In the genomic region with DNA sequence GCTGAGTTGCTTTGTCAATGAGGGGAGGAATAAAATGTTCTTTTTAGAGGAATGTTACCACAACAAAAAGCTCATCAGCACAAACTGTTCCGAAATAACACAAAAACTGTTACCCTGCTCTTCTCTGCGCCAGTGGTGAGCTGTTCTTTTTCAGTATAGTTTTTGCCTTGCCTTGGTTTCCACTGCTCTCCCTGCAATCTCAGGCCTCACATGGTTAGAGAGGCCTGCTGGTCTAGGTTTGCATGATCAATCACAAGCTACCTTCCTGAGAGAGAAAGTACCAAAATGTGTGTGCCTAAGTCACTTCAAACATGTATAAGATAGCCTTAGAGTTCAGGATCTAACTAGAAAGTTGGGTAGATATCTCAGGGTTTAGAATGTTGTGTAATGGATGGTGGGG, we compare ENCODE assay signal across 20 cellular contexts.
DNase-seq lines count a peak whose midpoint lies in the region; ATAC-seq and TF ChIP-seq lines count a peak whose summit lies in the region.
"Had no signal": no experiment of that assay in that cellular context is flagged by ENCODE, and none has a peak within 500 bp of the region (broad histone marks: within the 10 kb centered on the region; RNA-seq: fewer than 3 reads in every experiment).

No MANE protein-coding gene starts in this region.

- H3K27ac ChIP-seq in esophagus squamous epithelium: peak overlapping the region; percentile 5 to 80 (median 68)
- peak overlapping the region; percentile 53 for H3K27ac ChIP-seq in suprapubic skin
- H3K27ac ChIP-seq: heart right ventricle, vagina had no signal

- TF ChIP-seq POLR2A in esophagus squamous epithelium (IDR thresholded peaks at IDR 0.05): no peak
- TF ChIP-seq POLR2A in suprapubic skin (IDR thresholded peaks at IDR 0.05): no peak

- no peak for TF ChIP-seq EP300 in suprapubic skin (IDR thresholded peaks at IDR 0.05)

- TF ChIP-seq CTCF in esophagus squamous epithelium (IDR thresholded peaks at IDR 0.05) (no peak), suprapubic skin (IDR thresholded peaks at IDR 0.05) (no peak)

- H3K9me3 ChIP-seq in esophagus squamous epithelium (no peaks in the 10 kb centered on the region), suprapubic skin (no peaks in the 10 kb centered on the region)
- H3K9me3 ChIP-seq: Caco-2, heart right ventricle, MG63, vagina had no signal

- WGBS in esophagus squamous epithelium, 2 donors: 82 to 92% methylated on average over 2 of the region's 2 CpGs
- 96% methylated on average over 2 of the region's 2 CpGs for WGBS in suprapubic skin

- peaks cover 0 to 21% (median 0%) of the 10 kb centered on the region in 3 donors for H3K36me3 ChIP-seq in esophagus squamous epithelium
- peaks cover 3% of the 10 kb centered on the region for H3K36me3 ChIP-seq in suprapubic skin
- H3K36me3 ChIP-seq: MG63 had no signal

- CTCF ChIA-PET in activated naive CD4-positive, alpha-beta T cell treated with anti-CD3 and anti-CD28 coated beads for 36 hours (lab: Charles Lee): interaction anchor here (0.7 to 5.6 kb wide), 7 partner anchors 9 to 127 kb away, joined by 3 to 26 read pairs (median 3); partner anchors contain the start of gene STIM1

- peaks cover 24% of the 10 kb centered on the region for H3K36me3 Mint-ChIP-seq in activated naive CD4-positive, alpha-beta T cell treated with anti-CD3 and anti-CD28 coated beads for 36 hours (ENCODE audit: low read depth)
- H3K36me3 Mint-ChIP-seq in T-helper 2 cell treated with Interferon-gamma antibody and Interleukin-4, amounts not matched to agents 5 μg/mL and 100 μg/mL, for 36 hours (ENCODE audit: low read depth): peaks cover 31% of the 10 kb centered on the region

- H3K4me3 Mint-ChIP-seq in activated naive CD4-positive, alpha-beta T cell treated with anti-CD3 and anti-CD28 coated beads for 36 hours: peak overlapping the region; percentile 28
- peak overlapping the region; percentile 64 for H3K4me3 Mint-ChIP-seq in T-helper 2 cell treated with Interferon-gamma antibody and Interleukin-4, amounts not matched to agents 5 μg/mL and 100 μg/mL, for 36 hours
- H3K4me3 Mint-ChIP-seq: endodermal cell, nephron progenitor cell had no signal

- H3K4me1 ChIP-seq in esophagus squamous epithelium (peaks cover 10 to 81% (median 35%) of the 10 kb centered on the region in 3 donors), suprapubic skin (peaks cover 50% of the 10 kb centered on the region)

- H3K27ac Mint-ChIP-seq in activated naive CD4-positive, alpha-beta T cell treated with anti-CD3 and anti-CD28 coated beads for 36 hours: peak overlapping the region; percentile 88
- H3K27ac Mint-ChIP-seq in T-helper 2 cell treated with Interferon-gamma antibody and Interleukin-4, amounts not matched to agents 5 μg/mL and 100 μg/mL, for 36 hours: peak overlapping the region; percentile 81
- H3K27ac Mint-ChIP-seq: endodermal cell, nephron progenitor cell, progenitor cell of endocrine pancreas had no signal

- H3K27me3 Mint-ChIP-seq in activated naive CD4-positive, alpha-beta T cell treated with anti-CD3 and anti-CD28 coated beads for 36 hours (ENCODE audit: low read depth): no peaks in the 10 kb centered on the region
- no peaks in the 10 kb centered on the region for H3K27me3 Mint-ChIP-seq in T-helper 2 cell treated with Interferon-gamma antibody and Interleukin-4, amounts not matched to agents 5 μg/mL and 100 μg/mL, for 36 hours (ENCODE audit: low read depth)
- H3K27me3 Mint-ChIP-seq: progenitor cell of endocrine pancreas had no signal

- peak; percentile 58 for DNase-seq in activated naive CD4-positive, alpha-beta T cell treated with anti-CD3 and anti-CD28 coated beads for 36 hours
- DNase-seq in activated naive CD4-positive, alpha-beta T cell treated with Interleukin-2 at 50 U/mL for 16 hours: no peak
- DNase-seq in T-helper 2 cell treated with Interferon-gamma antibody and Interleukin-4, amounts not matched to agents 5 μg/mL and 100 μg/mL, for 36 hours (ENCODE audit: low spot score): peak; percentile 41
- DNase-seq in esophagus squamous epithelium (lab: John Stamatoyannopoulos, UW) (no peak), suprapubic skin (ENCODE audit: low spot score in 2 of 2) (no peak), left ventricle myocardium superior (no peak)
- DNase-seq: activated CD8-positive, alpha-beta memory T cell treated with anti-CD3 and anti-CD28 coated beads, Interleukin-2, amount 50 U/mL, for 4 hours; anterior cingulate cortex; Caco-2; endodermal cell; heart right ventricle; mammary epithelial cell; MG63; NCI-H1694; nephron progenitor cell; SW 1271 had no signal

- intact Hi-C loops in activated naive CD4-positive, alpha-beta T cell treated with anti-CD3 and anti-CD28 coated beads for 36 hours (cut with micrococcal nuclease): loop anchor here (1.0 kb wide), 1 partner anchor 23 kb away; no protein-coding TSS in a partner anchor
- intact Hi-C loops in esophagus squamous epithelium (cut with DNase I): no loop called here
- intact Hi-C loops in left ventricle myocardium superior (cut with micrococcal nuclease): no loop called here

- H3K4me3 ChIP-seq in esophagus squamous epithelium: no peak overlapping the region
- no peak overlapping the region for H3K4me3 ChIP-seq in suprapubic skin
- H3K4me3 ChIP-seq: heart right ventricle, MG63, vagina had no signal

- no peaks in the 10 kb centered on the region for H3K27me3 ChIP-seq in esophagus squamous epithelium
- H3K27me3 ChIP-seq in suprapubic skin: no peaks in the 10 kb centered on the region
- H3K27me3 ChIP-seq: heart right ventricle, MG63, vagina had no signal

- no peaks in the 10 kb centered on the region for H3K9me3 Mint-ChIP-seq in activated naive CD4-positive, alpha-beta T cell treated with anti-CD3 and anti-CD28 coated beads for 36 hours
- H3K9me3 Mint-ChIP-seq in T-helper 2 cell treated with Interferon-gamma antibody and Interleukin-4, amounts not matched to agents 5 μg/mL and 100 μg/mL, for 36 hours: no peaks in the 10 kb centered on the region
- H3K9me3 Mint-ChIP-seq: endodermal cell, nephron progenitor cell had no signal

- ATAC-seq in GM19463 (IDR thresholded peaks at IDR 0.05; ENCODE audit: unreplicated experiment): no peak
- ATAC-seq in HG03095 (IDR thresholded peaks at IDR 0.05; ENCODE audit: unreplicated experiment): no peak
- ATAC-seq in left ventricle myocardium superior: no peak
- ATAC-seq: heart right ventricle had no signal

- H3K4me1 Mint-ChIP-seq in activated naive CD4-positive, alpha-beta T cell treated with anti-CD3 and anti-CD28 coated beads for 36 hours (ENCODE audit: low read depth): peaks cover 78% of the 10 kb centered on the region
- H3K4me1 Mint-ChIP-seq in T-helper 2 cell treated with Interferon-gamma antibody and Interleukin-4, amounts not matched to agents 5 μg/mL and 100 μg/mL, for 36 hours (ENCODE audit: low read depth): peaks cover 61% of the 10 kb centered on the region
- H3K4me1 Mint-ChIP-seq: nephron progenitor cell had no signal

Comparison
In these comparisons a context has a peak if more than half of its experiments do, and no peak if none do; other contexts are left out.
1. DNase-seq: peak in activated naive CD4-positive, alpha-beta T cell treated with anti-CD3 and anti-CD28 coated beads for 36 hours (single experiment) and T-helper 2 cell treated with Interferon-gamma antibody and Interleukin-4, amounts not matched to agents 5 μg/mL and 100 μg/mL, for 36 hours (single experiment); none in activated naive CD4-positive, alpha-beta T cell treated with Interleukin-2 at 50 U/mL for 16 hours (single experiment), esophagus squamous epithelium (single experiment), suprapubic skin (0 of 2) and left ventricle myocardium superior (single experiment).